In the genomic region with DNA sequence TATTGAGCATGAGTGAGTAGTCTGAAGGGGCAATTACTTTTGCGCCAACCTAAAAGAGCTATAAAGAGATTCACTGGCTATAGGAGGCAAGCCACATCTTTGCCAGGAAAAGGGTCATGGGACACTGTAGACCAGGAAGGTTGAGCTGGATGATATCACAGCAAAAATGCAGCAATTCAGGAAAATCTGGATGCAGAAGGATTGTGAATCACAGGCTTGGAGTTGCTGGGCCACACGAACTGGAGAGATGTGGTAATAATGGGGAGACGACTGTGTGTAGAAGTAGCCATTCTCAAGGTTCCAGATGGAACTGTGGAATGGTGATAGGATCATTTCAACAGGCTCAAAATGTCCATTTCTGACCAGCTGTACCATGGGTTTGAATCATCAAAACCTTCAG, we compare ENCODE assay signal across 17 cellular contexts.
DNase-seq lines count a peak whose midpoint lies in the region; ATAC-seq and FAIRE-seq lines count a peak whose summit lies in the region.
"Had no signal": no experiment of that assay in that cellular context is flagged by ENCODE, and none has a peak within 500 bp of the region (broad histone marks: within the 10 kb centered on the region; RNA-seq: fewer than 3 reads in every experiment).

No MANE protein-coding gene starts in this region.

- no peak overlapping the region for H4K12ac ChIP-seq in trophoblast cell (ENCODE audit: low read depth, low read length)

- no peak overlapping the region for H3K4ac ChIP-seq in trophoblast cell (ENCODE audit: low read depth, low read length)

- H3K27me3 ChIP-seq in trophoblast cell (ENCODE audit: insufficient read depth, low read length) = no peaks in the 10 kb centered on the region
- H3K27me3 ChIP-seq: BLaER1 treated with 17β-estradiol and CSF1 and Interleukin-3, amounts not matched to agents 10 nM and 100 nM had no signal

- H3K9me3 ChIP-seq in trophoblast cell (ENCODE audit: insufficient read depth, low read depth, low read length) = no peaks in the 10 kb centered on the region
- H3K9me3 ChIP-seq: A549; BLaER1 treated with 17β-estradiol and CSF1 and Interleukin-3, amounts not matched to agents 10 nM and 100 nM had no signal

- H3K18ac ChIP-seq in trophoblast cell (ENCODE audit: low read length) = no peak overlapping the region

- H4K91ac ChIP-seq in trophoblast cell (ENCODE audit: low read depth, low read length) = no peak overlapping the region

- no peak overlapping the region for H3K23ac ChIP-seq in trophoblast cell (ENCODE audit: low read length)

- no peak overlapping the region for H3K4me2 ChIP-seq in trophoblast cell (ENCODE audit: low read length)
- H3K4me2 ChIP-seq: A549 had no signal

- no peak overlapping the region for H2AK5ac ChIP-seq in trophoblast cell (ENCODE audit: low read length)

- no peak for FAIRE-seq in HTR-8/SVneo (lab: Jason Lieb, UNC)
- FAIRE-seq: A549, G401.6, GM12892, H1 had no signal

- ATAC-seq in esophagus mucosa (peak; percentile 42), HG02678 (IDR thresholded peaks at IDR 0.05; ENCODE audit: unreplicated experiment) (no peak)
- ATAC-seq: A549; CD8-positive, alpha-beta T cell had no signal

- no peak overlapping the region for H2AFZ ChIP-seq in trophoblast cell (ENCODE audit: insufficient read depth, low read length, poor library complexity)

- H3K79me1 ChIP-seq in trophoblast cell (ENCODE audit: low read length) = no peaks in the 10 kb centered on the region

- H2BK12ac ChIP-seq in trophoblast cell (ENCODE audit: low read length) = no peak overlapping the region

- WGBS in trophoblast cell (ENCODE audit: extremely low coverage, insufficient coverage, insufficient read length) = no CpG with 5 or more reads among the region's 3 CpGs

- H3K4me1 ChIP-seq in trophoblast cell (ENCODE audit: control insufficient read depth in 1 of 2, insufficient read depth in 2 of 2, low read length in 2 of 2) = no peaks in the 10 kb centered on the region
- H3K4me1 ChIP-seq: A549 had no signal

- H3K4me3 ChIP-seq in trophoblast cell (ENCODE audit: low read depth, low read length) = no peak overlapping the region
- H3K4me3 ChIP-seq: A549; BLaER1 treated with 17β-estradiol and CSF1 and Interleukin-3, amounts not matched to agents 10 nM and 100 nM had no signal

- no peak overlapping the region for H2BK5ac ChIP-seq in trophoblast cell (ENCODE audit: low read depth, low read length, poor library complexity)

- H3K9ac ChIP-seq in trophoblast cell (ENCODE audit: low read length) = no peak overlapping the region
- H3K9ac ChIP-seq: BLaER1 treated with 17β-estradiol and CSF1 and Interleukin-3, amounts not matched to agents 10 nM and 100 nM had no signal

- H4K8ac ChIP-seq in trophoblast cell (ENCODE audit: low read depth, low read length) = no peak overlapping the region

- no peaks in the 10 kb centered on the region for H3K36me3 ChIP-seq in trophoblast cell (ENCODE audit: control insufficient read depth in 1 of 2, insufficient read depth in 2 of 2, low read length in 2 of 2)
- H3K36me3 ChIP-seq: BLaER1 treated with 17β-estradiol and CSF1 and Interleukin-3, amounts not matched to agents 10 nM and 100 nM had no signal

- no peak overlapping the region for H2BK120ac ChIP-seq in trophoblast cell (ENCODE audit: insufficient read depth, low read length, poor library complexity)

- H3K79me2 ChIP-seq in trophoblast cell (ENCODE audit: control insufficient read depth, insufficient read depth, low read length, poor library complexity) = no peaks in the 10 kb centered on the region

- no peak overlapping the region for H3K14ac ChIP-seq in trophoblast cell (ENCODE audit: low read length)

- H3K27ac ChIP-seq in trophoblast cell (ENCODE audit: low read depth, low read length) = no peak overlapping the region
- H3K27ac ChIP-seq: 22Rv1; A549; BLaER1 treated with 17β-estradiol and CSF1 and Interleukin-3, amounts not matched to agents 10 nM and 100 nM had no signal

- peak; percentile 22 for DNase-seq in DMS79 (lab: John Stamatoyannopoulos, UW)
- DNase-seq in DMS79 treated with DMSO at 0.1 percent for 48 hours (lab: John Stamatoyannopoulos, UW) = no peak
- peak; percentile 23 for DNase-seq in amniotic epithelial cell (ENCODE audit: low read depth)
- peak; percentile 96 to 100 for DNase-seq in trophoblast cell
- DNase-seq in NCI-H187 (lab: John Stamatoyannopoulos, UW) = no peak
- no peak for DNase-seq in HTR-8/SVneo (ENCODE audit: insufficient read length, low spot score)
- DNase-seq: Calu3; CD8-positive, alpha-beta T cell; H9 had no signal

Comparison
In these comparisons a context has a peak if more than half of its experiments do, and no peak if none do; other contexts are left out.
1. DNase-seq: peak in DMS79 (single experiment), amniotic epithelial cell (single experiment) and trophoblast cell (2 of 2); none in DMS79 treated with DMSO at 0.1 percent for 48 hours (single experiment), NCI-H187 (0 of 2) and HTR-8/SVneo (single experiment).